Comparison of ENCODE assay signal across 9 cellular contexts in genomic region chrX:107712231-107713204, GRCh38.
A peak's percentile ranks its signal among the peaks of the same experiment; 100 is the strongest.
DNase-seq lines count a peak whose midpoint lies in the region; ATAC-seq and TF ChIP-seq lines count a peak whose summit lies in the region.
"Had no signal": no experiment of that assay in that cellular context is flagged by ENCODE, and none has a peak within 500 bp of the region (broad histone marks: within the 10 kb centered on the region; RNA-seq: fewer than 3 reads in every experiment).

No MANE protein-coding gene starts in this region.

- peaks cover 6% of the 10 kb centered on the region for H3K36me3 Mint-ChIP-seq in type B pancreatic cell

- H3K4me3 ChIP-seq in stomach smooth muscle (ENCODE audit: low read length in 2 of 2), result peak overlapping the region in 1 of 2 donors; percentile 35

- H3K27me3 Mint-ChIP-seq in type B pancreatic cell, result no peaks in the 10 kb centered on the region

- H3K9ac ChIP-seq in stomach smooth muscle (ENCODE audit: low read length in 2 of 2), result peak overlapping the region in 1 of 2 donors; percentile 32

- H3K9me3 ChIP-seq in stomach smooth muscle (ENCODE audit: control insufficient read depth in 2 of 2, low read length in 2 of 2), result no peaks in the 10 kb centered on the region

- peaks cover 20% of the 10 kb centered on the region for H3K4me1 Mint-ChIP-seq in type B pancreatic cell (ENCODE audit: unreplicated experiment)

- H3K36me3 ChIP-seq in stomach smooth muscle (ENCODE audit: control insufficient read depth in 2 of 2, insufficient read depth in 2 of 2, low read length in 2 of 2), result peaks cover 13% of the 10 kb centered on the region in 2 donors

- DNase-seq in M059J (ENCODE audit: low read depth), result peak; percentile 85
- DNase-seq in astrocyte of the hippocampus (ENCODE audit: low read depth, low spot score), result peak; percentile 60
- DNase-seq in islet precursor cell, result peak; percentile 53
- DNase-seq in GM19238 (ENCODE audit: insufficient read length, low spot score), result no peak
- DNase-seq in NCI-H748 (lab: John Stamatoyannopoulos, UW; ENCODE audit: unreplicated experiment), result no peak
- no peak for DNase-seq in type B pancreatic cell (ENCODE audit: extremely low spot score, unreplicated experiment)
- DNase-seq: NCI-H524 treated with DMSO at 0.1 percent for 48 hours had no signal

- no peak overlapping the region for H3K4me3 Mint-ChIP-seq in type B pancreatic cell

- H3K27me3 ChIP-seq in stomach smooth muscle (ENCODE audit: control insufficient read depth in 1 of 2, insufficient read depth in 2 of 2, low read length in 2 of 2), result peaks cover 0 to 16% of the 10 kb centered on the region in 2 donors

- ATAC-seq in GM21390 (IDR thresholded peaks at IDR 0.05; ENCODE audit: unreplicated experiment), result no peak

- H3K4me1 ChIP-seq in stomach smooth muscle (ENCODE audit: control insufficient read depth, insufficient read depth, low read length), result peaks cover 43% of the 10 kb centered on the region

- TF ChIP-seq CTCF in type B pancreatic cell (conservative IDR thresholded peaks at IDR 0.05), result no peak

- H3K27ac ChIP-seq in stomach smooth muscle (ENCODE audit: low read length), result peak overlapping the region; percentile 97

- H3K27ac Mint-ChIP-seq in type B pancreatic cell, result no peak overlapping the region

- H3K9me3 Mint-ChIP-seq in type B pancreatic cell, result no peaks in the 10 kb centered on the region

Comparison
In these comparisons a context has a peak if more than half of its experiments do, and no peak if none do; other contexts are left out.
1. DNase-seq: peak in M059J (single experiment), astrocyte of the hippocampus (single experiment) and islet precursor cell (single experiment); none in GM19238 (single experiment), NCI-H748 (single experiment) and type B pancreatic cell (single experiment).